ENCODE assay signal across 15 cellular contexts in the genomic region with DNA sequence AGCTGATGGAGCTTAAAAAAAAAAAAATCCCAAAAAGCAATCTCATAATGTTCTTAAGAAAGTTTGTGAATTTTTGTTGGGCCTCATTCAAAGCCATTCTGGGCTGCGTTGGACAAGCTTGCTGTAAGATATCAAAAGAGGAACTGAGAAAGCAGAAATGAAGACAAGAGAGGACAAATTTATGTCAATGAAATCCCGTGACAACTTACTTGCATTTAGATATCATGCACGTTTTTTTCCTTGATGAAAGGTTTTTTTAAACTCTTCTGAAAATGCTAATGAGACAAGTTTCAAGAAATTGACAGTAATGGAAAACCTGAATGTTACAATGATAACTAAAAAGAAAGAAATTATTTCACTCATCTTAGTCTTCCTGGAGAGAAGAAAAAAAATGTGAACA.
DNase-seq lines count a peak whose midpoint lies in the region; ATAC-seq and TF ChIP-seq lines count a peak whose summit lies in the region.
"Had no signal": no experiment of that assay in that cellular context is flagged by ENCODE, and none has a peak within 500 bp of the region (broad histone marks: within the 10 kb centered on the region; RNA-seq: fewer than 3 reads in every experiment).

No MANE protein-coding gene starts in this region.

- no peak overlapping the region for H3K9ac ChIP-seq in Karpas-422 (ENCODE audit: low read length)

- no peak for TF ChIP-seq POLR2A in esophagus muscularis mucosa (IDR thresholded peaks at IDR 0.05; ENCODE audit: low read depth)

- H3K4me1 Mint-ChIP-seq in naive B cell = peaks cover 0 to 13% (median 6%) of the 10 kb centered on the region in 3 donors

- H3K27ac ChIP-seq in Karpas-422 (ENCODE audit: low read length) (no peak overlapping the region), esophagus muscularis mucosa (replicated peaks in 1 of 4) (no peak overlapping the region)
- H3K27ac ChIP-seq: upper lobe of right lung had no signal

- no peaks in the 10 kb centered on the region for H3K36me3 ChIP-seq in Karpas-422 (ENCODE audit: insufficient read depth, low read length)
- H3K36me3 ChIP-seq in esophagus muscularis mucosa = no peaks in the 10 kb centered on the region
- H3K36me3 ChIP-seq: upper lobe of right lung had no signal

- H3K27ac Mint-ChIP-seq in naive B cell = no peak overlapping the region
- H3K27ac Mint-ChIP-seq: activated T-cell treated with anti-CD3 and anti-CD28 coated beads, Interleukin-2, amount 50 U/mL, for 72 hours; brain; IgD-negative memory B cell; WTC11 had no signal

- no peaks in the 10 kb centered on the region for H3K9me2 ChIP-seq in Karpas-422 (replicated peaks; ENCODE audit: insufficient read depth, low read length)

- 47% methylated on average over 3 of the region's 3 CpGs for WGBS in esophagus muscularis mucosa

- ATAC-seq in GM19324 (IDR thresholded peaks at IDR 0.05; ENCODE audit: low FRiP score, unreplicated experiment) (peak; percentile 61), HG02870 (IDR thresholded peaks at IDR 0.05; ENCODE audit: unreplicated experiment) (peak; percentile 74), naive B cell (ENCODE audit: low read depth in 2 of 2) (peak; percentile 27)
- no peak for ATAC-seq in activated CD4-positive, CD25-positive, alpha-beta regulatory T cell treated with anti-CD3 and anti-CD28 coated beads, Interleukin-2, amount 50 U/mL, for 24 hours
- ATAC-seq: activated T-cell treated with anti-CD3 and anti-CD28 coated beads, Interleukin-2, amount 50 U/mL, for 72 hours; upper lobe of right lung had no signal

- DNase-seq in Karpas-422 (peak; percentile 47), naive B cell (peak; percentile 1), AG20443 (ENCODE audit: low spot score) (no peak), GF-D8 (lab: John Stamatoyannopoulos, UW) (no peak), esophagus muscularis mucosa (ENCODE audit: extremely low spot score) (no peak)
- DNase-seq: activated T-cell treated with anti-CD3 and anti-CD28 coated beads, Interleukin-2, amount 50 U/mL, for 72 hours; erythroblast; NCI-H2171 treated with DMSO at 0.1 percent for 48 hours; upper lobe of right lung had no signal

- H3K36me3 Mint-ChIP-seq in naive B cell = no peaks in the 10 kb centered on the region
- H3K36me3 Mint-ChIP-seq: brain, WTC11 had no signal

- H2AFZ ChIP-seq in Karpas-422 (ENCODE audit: low read length) = no peak overlapping the region

- no peaks in the 10 kb centered on the region for H3K79me2 ChIP-seq in Karpas-422 (ENCODE audit: low read length)

- no peaks in the 10 kb centered on the region for H4K20me1 ChIP-seq in Karpas-422 (ENCODE audit: insufficient read depth, low read depth, low read length)

- intact Hi-C loops in esophagus muscularis mucosa (cut with DNase I) = no loop called here

- no peak for TF ChIP-seq CTCF in esophagus muscularis mucosa (IDR thresholded peaks at IDR 0.05)

- no peak overlapping the region for H3K4me2 ChIP-seq in Karpas-422 (ENCODE audit: low read depth, low read length, poor library complexity, severe bottlenecking)

- H3K4me1 ChIP-seq in Karpas-422 (ENCODE audit: low read length) = no peaks in the 10 kb centered on the region; the same call in 1 of the 2 replicates
- no peaks in the 10 kb centered on the region for H3K4me1 ChIP-seq in esophagus muscularis mucosa
- H3K4me1 ChIP-seq: upper lobe of right lung had no signal

- H3K27me3 Mint-ChIP-seq in naive B cell = peaks cover 0 to 4% (median 4%) of the 10 kb centered on the region in 3 donors
- H3K27me3 Mint-ChIP-seq: IgD-negative memory B cell had no signal

- H3K9me3 ChIP-seq in Karpas-422 (ENCODE audit: low read length) (peaks cover 7% of the 10 kb centered on the region; the same call in 1 of the 2 replicates), esophagus muscularis mucosa (no peaks in the 10 kb centered on the region)
- H3K9me3 ChIP-seq: upper lobe of right lung had no signal

- H3K4me3 Mint-ChIP-seq in naive B cell = peak overlapping the region in 1 of 8 donors; percentile 7
- H3K4me3 Mint-ChIP-seq: activated T-cell treated with anti-CD3 and anti-CD28 coated beads, Interleukin-2, amount 50 U/mL, for 72 hours; brain; IgD-negative memory B cell; WTC11 had no signal

- H3K27me3 ChIP-seq in Karpas-422 (ENCODE audit: low read length) (no peaks in the 10 kb centered on the region), esophagus muscularis mucosa (no peaks in the 10 kb centered on the region)
- H3K27me3 ChIP-seq: upper lobe of right lung had no signal

- TF ChIP-seq EP300 in esophagus muscularis mucosa (IDR thresholded peaks at IDR 0.05) = no peak

- H3K4me3 ChIP-seq in Karpas-422 (ENCODE audit: low read length) (no peak overlapping the region), esophagus muscularis mucosa (no peak overlapping the region)
- H3K4me3 ChIP-seq: upper lobe of right lung had no signal

- H3K9me3 Mint-ChIP-seq in naive B cell = no peaks in the 10 kb centered on the region
- H3K9me3 Mint-ChIP-seq: IgD-negative memory B cell, WTC11 had no signal

Comparison
In these comparisons a context has a peak if more than half of its experiments do, and no peak if none do; other contexts are left out.
1. ATAC-seq: peak in GM19324 (single experiment), HG02870 (single experiment) and naive B cell (2 of 2); none in activated CD4-positive, CD25-positive, alpha-beta regulatory T cell treated with anti-CD3 and anti-CD28 coated beads, Interleukin-2, amount 50 U/mL, for 24 hours (0 of 2).
2. DNase-seq: peak in Karpas-422 (single experiment) and naive B cell (single experiment); none in AG20443 (single experiment), GF-D8 (single experiment) and esophagus muscularis mucosa (single experiment).